1 cellular context compared by ENCODE assay signal in genomic region chr2:64049633-64050220, GRCh38.
TF ChIP-seq lines count a peak whose summit lies in the region.

No MANE protein-coding gene starts in this region.

TF ChIP-seq in K562, 482 proteins besides CTCF, POLR2A, EP300 and RAD21 (continued from another document):
- TF ChIP-seq PBX2 (CRISPR knock-in tag; IDR thresholded peaks at IDR 0.05; ENCODE audit: low read depth) (no peak), PBX2 (tag; conservative IDR thresholded peaks at IDR 0.05; ENCODE audit: low read depth) (0 out of 2 replicates have a peak, but pooled peaks have one; percentile 7), MXD1 (CRISPR knock-in tag; IDR thresholded peaks at IDR 0.05; ENCODE audit: borderline replicate concordance, poor library complexity, severe bottlenecking) (no peak), TBP (optimal IDR thresholded peaks at IDR 0.05; ENCODE audit: low read depth, low read length) (peak; percentile 15), JUN (IDR thresholded peaks at IDR 0.05; ENCODE audit: borderline replicate concordance, low read depth, low read length) (0 out of 2 replicates have a peak, but pooled peaks have one; percentile 3), JUN (CRISPR knock-in tag; IDR thresholded peaks at IDR 0.05; ENCODE audit: borderline replicate concordance) (no peak), MNT (conservative IDR thresholded peaks at IDR 0.05) (0 out of 4 replicates have a peak, but pooled peaks of 1 of the 2 experiments have one; percentile 15), ARID2 (IDR thresholded peaks at IDR 0.05) (peak; percentile 73; the same call in 1 of the 2 replicates), CC2D1A (IDR thresholded peaks at IDR 0.05) (peak; percentile 78), DEAF1 (CRISPR knock-in tag; IDR thresholded peaks at IDR 0.05) (peak; percentile 96), ESRRA (IDR thresholded peaks at IDR 0.05; ENCODE audit: borderline replicate concordance, low read depth) (peak; percentile 58), ZNF24 (IDR thresholded peaks at IDR 0.05) (0 out of 2 replicates have a peak, but pooled peaks have one; percentile 13), MAZ (CRISPR knock-in tag; conservative IDR thresholded peaks at IDR 0.05 in 1 of 2, IDR thresholded peaks at IDR 0.05 in 1 of 2) (0 out of 4 replicates have a peak, but pooled peaks of 1 of the 2 experiments have one; percentile 32), NR2C1 (IDR thresholded peaks at IDR 0.05) (no peak), NR2C1 (tag; IDR thresholded peaks at IDR 0.05) (no peak), AFF1 (IDR thresholded peaks at IDR 0.05; ENCODE audit: low read depth in 1 of 2, partially characterized antibody in 2 of 2) (peak in 1 of 2 experiments; percentile 24), SPI1 (IDR thresholded peaks at IDR 0.05; ENCODE audit: borderline replicate concordance, low read depth, low read length) (peak; percentile 94), VEZF1 (CRISPR knock-in tag; IDR thresholded peaks at IDR 0.05) (no peak)
